Comparison of ENCODE assay signal across 12 cellular contexts in the genomic region with DNA sequence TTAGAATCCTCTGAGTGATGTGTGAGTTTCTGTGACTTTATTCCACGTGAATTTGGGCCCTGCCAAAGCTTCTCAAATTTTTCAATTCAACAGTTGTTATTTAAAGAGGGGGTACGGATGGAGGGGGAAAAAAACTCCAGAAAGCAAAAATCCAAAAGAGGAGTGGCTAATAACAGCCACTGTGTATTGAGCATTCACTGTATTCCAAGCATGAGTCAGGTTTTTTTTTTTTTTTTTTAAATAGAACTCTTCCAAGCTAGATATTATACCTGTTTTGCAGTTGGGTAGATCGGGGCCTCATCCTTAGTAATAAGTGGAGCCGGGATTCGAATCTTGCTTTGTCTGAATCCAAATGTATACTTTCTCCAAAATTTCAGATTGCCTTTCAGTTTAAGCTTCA. TPM values are rescaled to one million over a fixed set of nuclear protein-coding genes. Genes with fewer than 3 reads are reported as not detected.
A peak's percentile ranks its signal among the peaks of the same experiment; 100 is the strongest.
DNase-seq lines count a peak whose midpoint lies in the region; ATAC-seq and TF ChIP-seq lines count a peak whose summit lies in the region.
"Had no signal": no experiment of that assay in that cellular context is flagged by ENCODE, and none has a peak within 500 bp of the region (broad histone marks: within the 10 kb centered on the region; RNA-seq: fewer than 3 reads in every experiment).

No MANE protein-coding gene starts in this region.

- peaks cover 91% of the 10 kb centered on the region for H3K79me2 ChIP-seq in DOHH2 (ENCODE audit: control insufficient read depth, low read length)

- H3K9me3 Mint-ChIP-seq in T-cell, result no peaks in the 10 kb centered on the region

- peaks cover 78 to 81% (median 79%) of the 10 kb centered on the region in 3 donors for H3K4me1 Mint-ChIP-seq in T-cell

- H3K27me3 ChIP-seq in BLaER1 (no peaks in the 10 kb centered on the region), DOHH2 (ENCODE audit: control insufficient read depth, low read length) (no peaks in the 10 kb centered on the region), iPS-20b (ENCODE audit: insufficient read depth, low read length) (no peaks in the 10 kb centered on the region)

- H3K4me2 ChIP-seq in BLaER1 (0 out of 2 replicates have a peak overlapping the region, but pooled peaks have one; percentile 97), DOHH2 (ENCODE audit: low read length) (peak overlapping the region; percentile 99)

- no peaks in the 10 kb centered on the region for H3K9me3 ChIP-seq in BLaER1
- H3K9me3 ChIP-seq in DOHH2 (ENCODE audit: control insufficient read depth, insufficient read depth, low read length), result no peaks in the 10 kb centered on the region
- no peaks in the 10 kb centered on the region for H3K9me3 ChIP-seq in iPS-20b (ENCODE audit: insufficient read depth, low read depth, low read length)

- no peaks in the 10 kb centered on the region for H3K27me3 Mint-ChIP-seq in T-cell

- ATAC-seq in T-cell (replicated peaks in 1 of 4), result no peak
- ATAC-seq in GM18909 (IDR thresholded peaks at IDR 0.05; ENCODE audit: poor library complexity, unreplicated experiment), result no peak
- ATAC-seq in GM18511 (IDR thresholded peaks at IDR 0.05; ENCODE audit: unreplicated experiment), result no peak
- no peak for ATAC-seq in left colon

- no peaks in the 10 kb centered on the region for H3K36me3 Mint-ChIP-seq in T-cell

- H3K9me2 ChIP-seq in DOHH2 (replicated peaks; ENCODE audit: control insufficient read depth, low read length), result no peaks in the 10 kb centered on the region

- H3K36me3 ChIP-seq in BLaER1 (no peaks in the 10 kb centered on the region), DOHH2 (ENCODE audit: control insufficient read depth, low read length) (peaks cover 17% of the 10 kb centered on the region), iPS-20b (ENCODE audit: insufficient read depth, low read depth, low read length) (no peaks in the 10 kb centered on the region)

- POLR2A ChIA-PET in T-cell (lab: Charles Lee), result interaction anchor here (0.6 to 2.0 kb wide), 10 partner anchors 9 to 113 kb away, joined by 3 to 8 read pairs (median 4); no protein-coding TSS in a partner anchor

- H3K4me3 Mint-ChIP-seq in T-cell, result peak overlapping the region; percentile 82 to 98 (median 96)

- H3K4me3 ChIP-seq in BLaER1 (no peak overlapping the region), DOHH2 (ENCODE audit: low read length) (peak overlapping the region; percentile 90), iPS-20b (ENCODE audit: low read length) (no peak overlapping the region)

- intact Hi-C loops in left colon (cut with DNase I, micrococcal nuclease), result no loop called here

- DNase-seq in T-cell (no peak), left colon (no peak), AG20443 (ENCODE audit: low spot score) (no peak)
- DNase-seq: activated gamma-delta T cell treated with Interleukin-2 at 50 U/mL for 16 hours, NCI-H446 treated with DMSO at 0.1 percent for 48 hours, SIG-M5 had no signal

- H3K4me1 ChIP-seq in BLaER1, result peaks cover 67% of the 10 kb centered on the region
- H3K4me1 ChIP-seq in DOHH2 (ENCODE audit: control insufficient read depth, low read length), result peaks cover 89% of the 10 kb centered on the region
- peaks cover 29% of the 10 kb centered on the region; the same call in 1 of the 2 replicates for H3K4me1 ChIP-seq in iPS-20b (ENCODE audit: insufficient read depth, low read length)

- peak overlapping the region; percentile 95 to 96 for H3K27ac Mint-ChIP-seq in T-cell

- peaks cover 63% of the 10 kb centered on the region for H3F3A ChIP-seq in DOHH2 (ENCODE audit: control insufficient read depth, insufficient read depth)

- H4K20me1 ChIP-seq in BLaER1 (no peaks in the 10 kb centered on the region), DOHH2 (ENCODE audit: control insufficient read depth, insufficient read depth, low read depth, low read length) (no peaks in the 10 kb centered on the region)

- H3K27ac ChIP-seq in BLaER1, result no peak overlapping the region
- peak overlapping the region; percentile 100 for H3K27ac ChIP-seq in DOHH2 (ENCODE audit: low read depth, low read length)
- H3K27ac ChIP-seq in iPS-20b (ENCODE audit: low read length), result no peak overlapping the region

- TF ChIP-seq CTCF in DOHH2 (IDR thresholded peaks at IDR 0.05; ENCODE audit: low read depth, low read length, poor library complexity, severe bottlenecking), result no peak

- no peak overlapping the region for H3K9ac ChIP-seq in BLaER1
- H3K9ac ChIP-seq in iPS-20b (ENCODE audit: low read depth, low read length), result peak overlapping the region; percentile 46; the same call in 1 of the 2 replicates

- CTCF ChIA-PET in T-cell (lab: Charles Lee), result interaction anchor here (0.7 to 3.4 kb wide), 7 partner anchors 12 to 126 kb away, joined by 3 to 15 read pairs (median 3); no protein-coding TSS in a partner anchor

RNA-seq across cellular contexts. Expression of a gene that starts 6.4 kb away (rescaled TPM):
- total RNA-seq in T-cell (100 to 1,000 TPM; 174 to 436 (median 216) TPM), left colon (1 to 10 TPM; 2.8 to 4.2 TPM)
- total RNA-seq: fibroblast of lung had no signal

Comparison
In these comparisons a context has a peak if more than half of its experiments do, and no peak if none do; other contexts are left out.
1. RNA of a gene that starts 6.4 kb away (total RNA-seq): 174 to 436 TPM in T-cell; 2.8 to 4.2 TPM in left colon; every median in the first group is over 10 times any median in the second.